In the genomic region with DNA sequence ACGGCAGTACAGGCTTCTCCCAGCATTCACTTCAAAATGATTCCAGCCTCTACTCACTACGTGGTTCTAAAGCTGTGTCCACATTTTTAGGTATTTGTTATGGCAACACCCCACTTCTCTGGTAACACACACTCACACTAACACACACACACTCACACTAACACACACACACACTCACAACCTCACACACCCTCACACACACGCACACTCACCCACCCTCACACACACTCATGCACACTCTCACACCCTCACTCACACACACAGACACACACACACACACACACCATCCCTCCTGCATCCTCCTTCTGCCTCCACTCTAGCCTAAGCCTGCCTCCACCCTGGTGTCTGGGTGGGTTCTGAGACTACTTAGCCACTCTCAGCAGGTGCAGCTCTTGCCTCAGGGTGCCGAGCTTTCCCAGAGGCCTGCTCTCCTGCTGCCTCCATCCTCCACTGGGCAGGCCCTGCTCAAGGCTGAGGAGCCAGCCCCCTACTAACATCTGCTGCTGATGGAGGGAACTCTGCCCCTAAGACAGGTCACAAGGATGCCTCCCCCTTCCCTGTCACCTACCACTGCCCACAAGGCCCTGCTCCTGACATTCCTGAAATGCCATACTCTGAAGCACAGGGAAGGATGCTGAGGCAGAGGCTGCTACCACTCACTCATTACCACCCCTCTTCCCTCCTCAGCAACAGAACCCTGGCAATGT, we compare ENCODE assay signal across 26 cellular contexts.
DNase-seq lines count a peak whose midpoint lies in the region; ATAC-seq, FAIRE-seq and TF ChIP-seq lines count a peak whose summit lies in the region.
"Had no signal": no experiment of that assay in that cellular context is flagged by ENCODE, and none has a peak within 500 bp of the region (broad histone marks: within the 10 kb centered on the region; RNA-seq: fewer than 3 reads in every experiment).

No MANE protein-coding gene starts in this region.

- peaks cover 5% of the 10 kb centered on the region for H3K27me3 Mint-ChIP-seq in activated T-cell treated with anti-CD3 and anti-CD28 coated beads, Interleukin-2, amount 50 U/mL, for 4 hours (ENCODE audit: low read depth)

- no peaks in the 10 kb centered on the region for H3K9me3 ChIP-seq in right atrium auricular region
- no peaks in the 10 kb centered on the region for H3K9me3 ChIP-seq in right cardiac atrium (ENCODE audit: control insufficient read depth, low read length)
- H3K9me3 ChIP-seq in GM12878 (replicated peaks; ENCODE audit: control insufficient read depth, insufficient read depth, low read length), result no peaks in the 10 kb centered on the region
- H3K9me3 ChIP-seq in upper lobe of right lung, result no peaks in the 10 kb centered on the region
- H3K9me3 ChIP-seq: BE2C, left ventricle myocardium inferior, MG63 had no signal

- no peaks in the 10 kb centered on the region for H4K20me1 ChIP-seq in GM12878 (ENCODE audit: control insufficient read depth, insufficient read depth)

- TF ChIP-seq EP300 in GM12878 (IDR thresholded peaks at IDR 0.05; ENCODE audit: borderline replicate concordance in 1 of 2, control insufficient read depth in 1 of 2, low read depth in 2 of 2, low read length in 2 of 2), result no peak

- intact Hi-C loops in right cardiac atrium (cut with DNase I), result no loop called here
- intact Hi-C loops in GM12878 (cut with micrococcal nuclease; ENCODE audit: unreplicated experiment), result no loop called here
- intact Hi-C loops in upper lobe of right lung (cut with DNase I), result no loop called here

- no TSS peak for BruUV-seq in GM12878 (replicated peaks; lab: Mats Ljungman, UMichigan)

- SMC1A ChIA-PET in GM12878 (lab: Charles Lee; ENCODE audit: uncharacterized antibody, unreplicated experiment), result no interaction called here

- no peaks in the 10 kb centered on the region for H3K36me3 Mint-ChIP-seq in activated T-cell treated with anti-CD3 and anti-CD28 coated beads, Interleukin-2, amount 50 U/mL, for 4 hours (ENCODE audit: insufficient read depth)
- H3K36me3 Mint-ChIP-seq: activated naive CD8-positive, alpha-beta T cell treated with anti-CD3 and anti-CD28 coated beads, Interleukin-2, amount 10 ng/mL, durations not matched to agents 7 days and 5 days had no signal

- in situ Hi-C loops in GM12878 (cut with MboI), result no loop called here

- H3K4me1 Mint-ChIP-seq in activated T-cell treated with anti-CD3 and anti-CD28 coated beads, Interleukin-2, amount 50 U/mL, for 4 hours (ENCODE audit: low read depth), result no peaks in the 10 kb centered on the region
- H3K4me1 Mint-ChIP-seq: activated naive CD8-positive, alpha-beta T cell treated with anti-CD3 and anti-CD28 coated beads, Interleukin-2, amount 10 ng/mL, durations not matched to agents 7 days and 5 days had no signal

- no peak for TF ChIP-seq POLR2A in GM12878 (IDR thresholded peaks at IDR 0.05; ENCODE audit: low read depth, low read length)

- no peak overlapping the region for H3K4me3 Mint-ChIP-seq in activated T-cell treated with anti-CD3 and anti-CD28 coated beads, Interleukin-2, amount 50 U/mL, for 4 hours
- H3K4me3 Mint-ChIP-seq: activated naive CD8-positive, alpha-beta T cell treated with anti-CD3 and anti-CD28 coated beads, Interleukin-2, amount 10 ng/mL, durations not matched to agents 7 days and 5 days had no signal

- H3K36me3 ChIP-seq in right atrium auricular region (no peaks in the 10 kb centered on the region), GM12878 (ENCODE audit: control insufficient read depth in 2 of 2, insufficient read depth in 2 of 2, low read length in 1 of 2) (no peaks in the 10 kb centered on the region), upper lobe of right lung (no peaks in the 10 kb centered on the region)
- H3K36me3 ChIP-seq: BE2C, left ventricle myocardium inferior, MG63 had no signal

- H3K79me2 ChIP-seq in GM12878 (ENCODE audit: control insufficient read depth, insufficient read depth, low read length), result no peaks in the 10 kb centered on the region

- POLR2A ChIA-PET in GM12878 (lab: Charles Lee), result no interaction called here

- H3K4me1 ChIP-seq in right atrium auricular region, result no peaks in the 10 kb centered on the region
- no peaks in the 10 kb centered on the region for H3K4me1 ChIP-seq in right cardiac atrium (ENCODE audit: control insufficient read depth, insufficient read depth, low read length)
- no peaks in the 10 kb centered on the region for H3K4me1 ChIP-seq in GM12878 (ENCODE audit: control insufficient read depth, insufficient read depth, low read length)
- no peaks in the 10 kb centered on the region for H3K4me1 ChIP-seq in upper lobe of right lung
- H3K4me1 ChIP-seq: BE2C had no signal

- CTCF ChIA-PET in GM12878 (lab: Yijun Ruan, JAX), result interaction anchor here (0.7 kb wide), 1 partner anchor 95 kb away, joined by 3 read pairs; no protein-coding TSS in a partner anchor

- TF ChIP-seq RAD21 in GM12878 (IDR thresholded peaks at IDR 0.05; ENCODE audit: insufficient read depth, low read depth, low read length), result no peak

- TF ChIP-seq CTCF in right atrium auricular region (IDR thresholded peaks at IDR 0.05) (no peak), GM12878 (IDR thresholded peaks at IDR 0.05 in 2 of 3, conservative IDR thresholded peaks at IDR 0.05 in 1 of 3; ENCODE audit: control insufficient read depth in 2 of 3, extremely low read depth in 1 of 3, insufficient read depth in 1 of 3, low read depth in 3 of 3, low read length in 3 of 3) (no peak), upper lobe of right lung (IDR thresholded peaks at IDR 0.05) (no peak)

- RAD21 ChIA-PET in GM12878 (lab: Charles Lee; ENCODE audit: unreplicated experiment), result no interaction called here

- no peak for ATAC-seq in right cardiac atrium
- no peak for ATAC-seq in GM12878
- peak; percentile 33 for ATAC-seq in upper lobe of right lung
- ATAC-seq in activated T-cell treated with anti-CD3 and anti-CD28 coated beads, Interleukin-2, amount 50 U/mL, for 4 hours, result no peak
- ATAC-seq in GM18520 (IDR thresholded peaks at IDR 0.05; ENCODE audit: unreplicated experiment), result no peak

- 77% methylated on average over 4 of the region's 4 CpGs for WGBS in right cardiac atrium
- 45% methylated on average over 4 of the region's 4 CpGs for WGBS in GM12878 (ENCODE audit: insufficient coverage, insufficient replicate concordance, low lambda C conversion rate, missing lambda C conversion rate)

- H3K4me3 ChIP-seq in right atrium auricular region, result no peak overlapping the region
- no peak overlapping the region for H3K4me3 ChIP-seq in right cardiac atrium (ENCODE audit: low read length)
- no peak overlapping the region for H3K4me3 ChIP-seq in GM12878
- H3K4me3 ChIP-seq in upper lobe of right lung, result no peak overlapping the region
- H3K4me3 ChIP-seq: left ventricle myocardium inferior, MG63, smooth muscle cell had no signal

- H3K27me3 ChIP-seq in right atrium auricular region (no peaks in the 10 kb centered on the region), right cardiac atrium (ENCODE audit: control insufficient read depth, insufficient read depth) (no peaks in the 10 kb centered on the region), GM12878 (replicated peaks in 1 of 2; ENCODE audit: control insufficient read depth in 2 of 2, insufficient read depth in 2 of 2, low read length in 1 of 2) (peaks cover 0 to 4% of the 10 kb centered on the region in 2 experiments; a peak in 2 of 4 replicates), upper lobe of right lung (no peaks in the 10 kb centered on the region)
- H3K27me3 ChIP-seq: BE2C, MG63 had no signal

- H3K9ac ChIP-seq in GM12878 (ENCODE audit: control insufficient read depth, insufficient read depth, low read length), result no peak overlapping the region

- H3K4me2 ChIP-seq in GM12878 (ENCODE audit: control insufficient read depth, insufficient read depth), result no peak overlapping the region
- H3K4me2 ChIP-seq: smooth muscle cell had no signal

- H3K9me3 Mint-ChIP-seq in activated T-cell treated with anti-CD3 and anti-CD28 coated beads, Interleukin-2, amount 50 U/mL, for 4 hours, result no peaks in the 10 kb centered on the region
- H3K9me3 Mint-ChIP-seq: activated naive CD8-positive, alpha-beta T cell treated with anti-CD3 and anti-CD28 coated beads, Interleukin-2, amount 10 ng/mL, durations not matched to agents 7 days and 5 days had no signal

- peak; percentile 38 for FAIRE-seq in GM12878 (lab: Jason Lieb, UNC)
- FAIRE-seq: endothelial cell of umbilical vein, RCC 7860 had no signal

- H3K27ac ChIP-seq in right atrium auricular region, result no peak overlapping the region
- no peak overlapping the region for H3K27ac ChIP-seq in right cardiac atrium (ENCODE audit: low read length)
- no peak overlapping the region for H3K27ac ChIP-seq in GM12878 (ENCODE audit: control insufficient read depth, insufficient read depth)
- H3K27ac ChIP-seq in upper lobe of right lung, result no peak overlapping the region
- H3K27ac ChIP-seq: left ventricle myocardium inferior had no signal

- no peak overlapping the region for H2AFZ ChIP-seq in GM12878 (ENCODE audit: control insufficient read depth, low read depth, low read length)

- DNase-seq in right atrium auricular region (ENCODE audit: low spot score), result peak; percentile 28
- DNase-seq in right cardiac atrium, result no peak
- DNase-seq in GM12878 (ENCODE audit: low read depth, low spot score), result no peak
- DNase-seq in left kidney (ENCODE audit: low read depth, low spot score), result peak; percentile 55
- peak; percentile 42 for DNase-seq in upper lobe of right lung
- no peak for DNase-seq in activated T-cell treated with anti-CD3 and anti-CD28 coated beads, Interleukin-2, amount 50 U/mL, for 4 hours
- no peak for DNase-seq in NCI-H1092 (lab: John Stamatoyannopoulos, UW)
- DNase-seq: activated naive CD8-positive, alpha-beta T cell treated with anti-CD3 and anti-CD28 coated beads, Interleukin-2, amount 10 ng/mL, durations not matched to agents 7 days and 5 days; BE2C; DMS53; hippocampal formation; KBM-7; left ventricle myocardium inferior; MG63; NCI-H1417 treated with DMSO at 0.1 percent for 48 hours; NCI-H2081; NCI-H226; NCI-H748 treated with DMSO at 0.1 percent for 48 hours; occipital lobe; SIG-M5; stimulated activated CD4-positive, alpha-beta T cell treated with anti-CD3 and anti-CD28 coated beads, Interleukin-1b, Interleukin-23, amount 100 ng/mL, for 48 hours; trophoblast cell had no signal

TF ChIP-seq in GM12878, 131 proteins besides CTCF, POLR2A, EP300 and RAD21 (continues in another document):
- no peak for TF ChIP-seq SP1 (IDR thresholded peaks at IDR 0.05; ENCODE audit: low read depth, low read length)

Comparison
In these comparisons a context has a peak if more than half of its experiments do, and no peak if none do; other contexts are left out.
1. DNase-seq: peak in right atrium auricular region (single experiment), left kidney (single experiment) and upper lobe of right lung (single experiment); none in right cardiac atrium (0 of 3), GM12878 (single experiment), activated T-cell treated with anti-CD3 and anti-CD28 coated beads, Interleukin-2, amount 50 U/mL, for 4 hours (single experiment) and NCI-H1092 (single experiment).